ENCODE assay signal across 8 cellular contexts in genomic region chr10:13346280-13346819, GRCh38. TPM values are rescaled to one million over a fixed set of nuclear protein-coding genes. Genes with fewer than 3 reads are reported as not detected.
DNase-seq lines count a peak whose midpoint lies in the region; ATAC-seq, FAIRE-seq and TF ChIP-seq lines count a peak whose summit lies in the region.

No MANE protein-coding gene starts in this region.

- no peaks in the 10 kb centered on the region for H3K36me3 ChIP-seq in Peyer's patch

- H3K27ac ChIP-seq in Peyer's patch = peak overlapping the region; percentile 94 to 98 (median 97)
- peak overlapping the region; percentile 88 for H3K27ac ChIP-seq in epithelial cell of prostate

- TF ChIP-seq CTCF in GM12875 (IDR thresholded peaks at IDR 0.05; ENCODE audit: borderline replicate concordance, insufficient read depth, low read depth, low read length) (no peak), Peyer's patch (IDR thresholded peaks at IDR 0.05) (no peak)

- H3K27me3 ChIP-seq in Peyer's patch = no peaks in the 10 kb centered on the region

- DNase-seq in Peyer's patch (no peak), epithelial cell of prostate (ENCODE audit: low read depth, low spot score) (no peak), occipital lobe (lab: John Stamatoyannopoulos, UW) (peak; percentile 10), GM19240 (ENCODE audit: insufficient read length, low spot score) (no peak), urothelium cell line (ENCODE audit: low spot score) (no peak), GDM1 (lab: John Stamatoyannopoulos, UW) (no peak)

- TF ChIP-seq POLR2A in Peyer's patch (IDR thresholded peaks at IDR 0.05) = no peak

- no peak for ATAC-seq in HG03439 (IDR thresholded peaks at IDR 0.05; ENCODE audit: unreplicated experiment)

- no peak for FAIRE-seq in urothelium cell line (lab: Jason Lieb, UNC)

- H3K4me1 ChIP-seq in Peyer's patch = peaks cover 0 to 20% (median 3%) of the 10 kb centered on the region in 4 donors

- H3K4me3 ChIP-seq in GM12875 (ENCODE audit: low read depth, low read length) (peak overlapping the region; percentile 61), Peyer's patch (peak overlapping the region; percentile 50 to 96 (median 89))

- no peaks in the 10 kb centered on the region for H3K9me3 ChIP-seq in Peyer's patch

RNA-seq across cellular contexts. Expression of gene SEPHS1, which starts 1.7 kb away (rescaled TPM):
- total RNA-seq in Peyer's patch (10 to 100 TPM; 24.3 to 34.9 (median 32.0) TPM), occipital lobe (34.9 TPM)

RNA-seq across cellular contexts. Expression of gene PHYH, which starts 46.5 kb away (rescaled TPM):
- total RNA-seq in Peyer's patch (10 to 100 TPM; 24.8 to 47.5 (median 37.7) TPM), occipital lobe (9.8 TPM)
